In genomic region chr16:66914541-66914940, GRCh38 we compare ENCODE assay signal across 1 cellular context.
TF ChIP-seq lines count a peak whose summit lies in the region.

No MANE protein-coding gene starts in this region.

TF ChIP-seq in IMR-90, 13 proteins besides CTCF, POLR2A, EP300 and RAD21:
- TF ChIP-seq NFE2L2 (IDR thresholded peaks at IDR 0.05; ENCODE audit: low read depth, low read length) (no peak), RFX5 (IDR thresholded peaks at IDR 0.05; ENCODE audit: low read depth, low read length) (no peak), CEBPB (IDR thresholded peaks at IDR 0.05; ENCODE audit: low read depth, low read length) (no peak), ELK1 (IDR thresholded peaks at IDR 0.05; ENCODE audit: borderline replicate concordance, low read depth, low read length) (no peak), MXI1 (IDR thresholded peaks at IDR 0.05; ENCODE audit: borderline replicate concordance, low read depth, low read length) (no peak), BHLHE40 (IDR thresholded peaks at IDR 0.05; ENCODE audit: low read depth, low read length) (no peak), FOS (IDR thresholded peaks at IDR 0.05; ENCODE audit: low read depth, low read length) (no peak), SMC3 (IDR thresholded peaks at IDR 0.05; ENCODE audit: low read depth, low read length) (no peak), MAZ (IDR thresholded peaks at IDR 0.05; ENCODE audit: borderline replicate concordance, low read depth, low read length) (no peak), MAFK (IDR thresholded peaks at IDR 0.05; ENCODE audit: low read depth, low read length) (no peak), CHD1 (IDR thresholded peaks at IDR 0.05; ENCODE audit: low read depth, low read length) (no peak), RCOR1 (IDR thresholded peaks at IDR 0.05; ENCODE audit: insufficient replicate concordance, low read length) (no peak)
- TF ChIP-seq, protein P1, sequence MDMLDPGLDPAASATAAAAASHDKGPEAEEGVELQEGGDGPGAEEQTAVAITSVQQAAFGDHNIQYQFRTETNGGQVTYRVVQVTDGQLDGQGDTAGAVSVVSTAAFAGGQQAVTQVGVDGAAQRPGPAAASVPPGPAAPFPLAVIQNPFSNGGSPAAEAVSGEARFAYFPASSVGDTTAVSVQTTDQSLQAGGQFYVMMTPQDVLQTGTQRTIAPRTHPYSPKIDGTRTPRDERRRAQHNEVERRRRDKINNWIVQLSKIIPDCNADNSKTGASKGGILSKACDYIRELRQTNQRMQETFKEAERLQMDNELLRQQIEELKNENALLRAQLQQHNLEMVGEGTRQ (IDR thresholded peaks at IDR 0.05; ENCODE audit: low read depth, low read length) = no peak
